In the genomic region with DNA sequence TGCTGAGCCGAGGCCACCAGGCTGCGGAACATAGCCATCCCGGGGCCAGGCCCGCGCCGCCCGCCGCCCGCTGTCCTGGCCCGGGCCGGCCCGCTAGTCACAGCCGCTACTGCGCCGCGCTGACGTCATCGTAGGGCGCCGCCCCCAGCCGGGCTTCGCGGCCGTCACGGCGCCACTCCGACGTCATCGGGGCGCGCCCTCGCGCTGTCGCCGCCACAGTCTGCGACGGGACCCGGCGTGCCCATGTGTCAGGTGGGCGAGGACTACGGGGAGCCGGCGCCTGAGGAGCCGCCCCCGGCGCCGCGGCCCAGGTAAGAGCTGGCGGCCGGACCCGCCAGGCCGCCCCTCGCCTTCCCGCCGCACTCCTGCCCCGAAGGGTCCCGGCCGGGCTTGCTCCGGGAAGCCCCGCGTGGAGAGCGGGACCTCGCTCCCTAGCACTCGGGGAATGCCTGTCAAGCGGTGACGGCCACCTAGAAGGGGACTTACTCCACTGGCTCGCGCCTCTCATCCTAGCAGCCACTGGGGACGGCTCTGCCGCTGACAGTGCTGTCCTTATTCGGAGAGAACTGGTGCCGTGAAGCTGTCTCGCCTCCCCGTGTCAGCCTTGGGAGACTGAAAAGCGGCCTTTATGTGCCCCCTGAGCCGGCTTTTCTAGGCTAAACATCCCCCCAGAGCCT, we compare ENCODE assay signal across 8 cellular contexts.
DNase-seq lines count a peak whose midpoint lies in the region; ATAC-seq, FAIRE-seq and TF ChIP-seq lines count a peak whose summit lies in the region.

Gene CTU2 (plus strand): TSS at position 216 of the 677 bp plus-strand sequence. CDS start 28 bp downstream, at position 244.
Gene RNF166 (minus strand): TSS at position 121 of the 677 bp plus-strand sequence. CDS start 83 bp downstream, at position 38.

- DNase-seq in GM18507 (ENCODE audit: extremely low spot score, insufficient read length, low read depth): peak; percentile 96
- peak; percentile 24 for DNase-seq in NCI-H2227 treated with DMSO at 0.1 percent for 48 hours (lab: John Stamatoyannopoulos, UW)
- DNase-seq in central memory CD8-positive, alpha-beta T cell (ENCODE audit: low spot score in 2 of 2): peak; percentile 83 to 88
- DNase-seq in islet precursor cell: peak; percentile 90
- peak; percentile 94 for DNase-seq in stimulated activated CD4-positive, alpha-beta T cell treated with anti-CD3 and anti-CD28 coated beads, Interleukin-12 subunit alpha, Interleukin-12 subunit beta, amount 100 ng/mL, for 4 hours

- H3K27me3 Mint-ChIP-seq in central memory CD8-positive, alpha-beta T cell: no peaks in the 10 kb centered on the region

- H3K4me3 Mint-ChIP-seq in central memory CD8-positive, alpha-beta T cell: peak within 1 kb of the TSS; percentile 94

- ATAC-seq in HG03039 (IDR thresholded peaks at IDR 0.05; ENCODE audit: unreplicated experiment): peak; percentile 63
- ATAC-seq in activated CD4-positive, CD25-positive, alpha-beta regulatory T cell treated with anti-CD3 and anti-CD28 coated beads, Interleukin-2, amount 50 U/mL, for 24 hours: peak; percentile 78 to 86
- ATAC-seq in central memory CD8-positive, alpha-beta T cell (replicated peaks; ENCODE audit: extremely low read depth, poor library complexity, severe bottlenecking): peak; percentile 75

- TF ChIP-seq CTCF in 22Rv1 (IDR thresholded peaks at IDR 0.05): no peak

- peak within 1 kb of the TSS; percentile 69 for H3K27ac ChIP-seq in 22Rv1

- peak; percentile 86 for FAIRE-seq in GM18507 (lab: Jason Lieb, UNC)

- peak within 1 kb of the TSS; percentile 96 for H3K27ac Mint-ChIP-seq in central memory CD8-positive, alpha-beta T cell (ENCODE audit: low read depth)

- H3K36me3 Mint-ChIP-seq in central memory CD8-positive, alpha-beta T cell (ENCODE audit: insufficient read depth): peaks cover 22% of the 10 kb centered on the region

- peaks cover 36% of the 10 kb centered on the region for H3K4me1 Mint-ChIP-seq in central memory CD8-positive, alpha-beta T cell

- H3K9me3 Mint-ChIP-seq in central memory CD8-positive, alpha-beta T cell: no peaks in the 10 kb centered on the region

Comparison
In these comparisons a context has a peak if more than half of its experiments do, and no peak if none do; other contexts are left out.
1. Peak in every context shown above with its lines: DNase-seq, ATAC-seq and H3K27ac ChIP-seq.
2. DNase-seq: peak in every context shown above with its lines; median percentile 96 in GM18507; 94 in stimulated activated CD4-positive, alpha-beta T cell treated with anti-CD3 and anti-CD28 coated beads, Interleukin-12 subunit alpha, Interleukin-12 subunit beta, amount 100 ng/mL, for 4 hours; 90 in islet precursor cell; 86 in central memory CD8-positive, alpha-beta T cell; 24 in NCI-H2227 treated with DMSO at 0.1 percent for 48 hours.